In the genomic region with DNA sequence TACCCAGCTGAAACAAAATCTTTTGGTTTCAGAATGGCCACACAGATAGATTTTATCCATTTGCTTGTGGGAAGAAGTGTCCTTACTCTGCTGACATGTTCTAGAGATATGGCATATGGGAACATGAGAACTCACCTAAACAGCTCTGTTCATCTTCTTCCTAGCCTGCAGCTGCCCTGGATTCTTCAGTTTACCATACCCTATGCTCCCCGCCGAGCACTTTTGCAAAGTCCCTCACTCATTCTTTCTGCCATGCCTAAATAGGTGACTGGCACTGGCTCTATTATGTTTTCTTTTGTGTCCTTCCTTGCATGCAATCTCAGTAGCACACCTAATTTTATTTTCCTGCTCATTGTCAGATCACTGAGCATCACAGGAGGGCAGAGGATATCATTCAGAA, we compare ENCODE assay signal across 1 cellular context.
TF ChIP-seq lines count a peak whose summit lies in the region.

No MANE protein-coding gene starts in this region.

TF ChIP-seq in WTC11, 78 proteins besides CTCF, POLR2A, EP300 and RAD21 (continued from another document):
- TF ChIP-seq, protein P1, sequence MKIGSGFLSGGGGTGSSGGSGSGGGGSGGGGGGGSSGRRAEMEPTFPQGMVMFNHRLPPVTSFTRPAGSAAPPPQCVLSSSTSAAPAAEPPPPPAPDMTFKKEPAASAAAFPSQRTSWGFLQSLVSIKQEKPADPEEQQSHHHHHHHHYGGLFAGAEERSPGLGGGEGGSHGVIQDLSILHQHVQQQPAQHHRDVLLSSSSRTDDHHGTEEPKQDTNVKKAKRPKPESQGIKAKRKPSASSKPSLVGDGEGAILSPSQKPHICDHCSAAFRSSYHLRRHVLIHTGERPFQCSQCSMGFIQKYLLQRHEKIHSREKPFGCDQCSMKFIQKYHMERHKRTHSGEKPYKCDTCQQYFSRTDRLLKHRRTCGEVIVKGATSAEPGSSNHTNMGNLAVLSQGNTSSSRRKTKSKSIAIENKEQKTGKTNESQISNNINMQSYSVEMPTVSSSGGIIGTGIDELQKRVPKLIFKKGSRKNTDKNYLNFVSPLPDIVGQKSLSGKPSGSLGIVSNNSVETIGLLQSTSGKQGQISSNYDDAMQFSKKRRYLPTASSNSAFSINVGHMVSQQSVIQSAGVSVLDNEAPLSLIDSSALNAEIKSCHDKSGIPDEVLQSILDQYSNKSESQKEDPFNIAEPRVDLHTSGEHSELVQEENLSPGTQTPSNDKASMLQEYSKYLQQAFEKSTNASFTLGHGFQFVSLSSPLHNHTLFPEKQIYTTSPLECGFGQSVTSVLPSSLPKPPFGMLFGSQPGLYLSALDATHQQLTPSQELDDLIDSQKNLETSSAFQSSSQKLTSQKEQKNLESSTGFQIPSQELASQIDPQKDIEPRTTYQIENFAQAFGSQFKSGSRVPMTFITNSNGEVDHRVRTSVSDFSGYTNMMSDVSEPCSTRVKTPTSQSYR (CRISPR knock-in tag; IDR thresholded peaks at IDR 0.05) = no peak
- no peak for TF ChIP-seq RORB (CRISPR knock-in tag; IDR thresholded peaks at IDR 0.05)
- TF ChIP-seq SMAD3 (CRISPR knock-in tag; IDR thresholded peaks at IDR 0.05; ENCODE audit: borderline replicate concordance) = no peak
- no peak for TF ChIP-seq ZNF263 (CRISPR knock-in tag; IDR thresholded peaks at IDR 0.05; ENCODE audit: low read depth)
- TF ChIP-seq, protein P2, sequence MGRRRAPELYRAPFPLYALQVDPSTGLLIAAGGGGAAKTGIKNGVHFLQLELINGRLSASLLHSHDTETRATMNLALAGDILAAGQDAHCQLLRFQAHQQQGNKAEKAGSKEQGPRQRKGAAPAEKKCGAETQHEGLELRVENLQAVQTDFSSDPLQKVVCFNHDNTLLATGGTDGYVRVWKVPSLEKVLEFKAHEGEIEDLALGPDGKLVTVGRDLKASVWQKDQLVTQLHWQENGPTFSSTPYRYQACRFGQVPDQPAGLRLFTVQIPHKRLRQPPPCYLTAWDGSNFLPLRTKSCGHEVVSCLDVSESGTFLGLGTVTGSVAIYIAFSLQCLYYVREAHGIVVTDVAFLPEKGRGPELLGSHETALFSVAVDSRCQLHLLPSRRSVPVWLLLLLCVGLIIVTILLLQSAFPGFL (CRISPR knock-in tag; IDR thresholded peaks at IDR 0.05; ENCODE audit: borderline replicate concordance) = no peak
- TF ChIP-seq, protein P3, sequence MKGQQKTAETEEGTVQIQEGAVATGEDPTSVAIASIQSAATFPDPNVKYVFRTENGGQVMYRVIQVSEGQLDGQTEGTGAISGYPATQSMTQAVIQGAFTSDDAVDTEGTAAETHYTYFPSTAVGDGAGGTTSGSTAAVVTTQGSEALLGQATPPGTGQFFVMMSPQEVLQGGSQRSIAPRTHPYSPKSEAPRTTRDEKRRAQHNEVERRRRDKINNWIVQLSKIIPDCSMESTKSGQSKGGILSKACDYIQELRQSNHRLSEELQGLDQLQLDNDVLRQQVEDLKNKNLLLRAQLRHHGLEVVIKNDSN (CRISPR knock-in tag; IDR thresholded peaks at IDR 0.05) = no peak
